21 cellular contexts compared by ENCODE assay signal in genomic region chr19:5296021-5296420, GRCh38. TPM values are rescaled to one million over a fixed set of nuclear protein-coding genes. Genes with fewer than 3 reads are reported as not detected.
A peak's percentile ranks its signal among the peaks of the same experiment; 100 is the strongest.
DNase-seq lines count a peak whose midpoint lies in the region; ATAC-seq, FAIRE-seq and TF ChIP-seq lines count a peak whose summit lies in the region.
"Had no signal": no experiment of that assay in that cellular context is flagged by ENCODE, and none has a peak within 500 bp of the region (broad histone marks: within the 10 kb centered on the region; RNA-seq: fewer than 3 reads in every experiment).

No MANE protein-coding gene starts in this region.

- H4K20me1 ChIP-seq in astrocyte (ENCODE audit: insufficient read depth, low read length) = peaks cover 69% of the 10 kb centered on the region
- H4K20me1 ChIP-seq in osteoblast (ENCODE audit: insufficient read depth, low read length) = peaks cover 15% of the 10 kb centered on the region

- H3K27ac ChIP-seq in astrocyte (ENCODE audit: low read depth, low read length) = no peak overlapping the region
- H3K27ac ChIP-seq in osteoblast (ENCODE audit: low read depth, low read length) = no peak overlapping the region
- H3K27ac ChIP-seq in CD8-positive, alpha-beta memory T cell (ENCODE audit: low read depth, low read length) = no peak overlapping the region

- peaks cover 16% of the 10 kb centered on the region for H3K79me2 ChIP-seq in astrocyte (ENCODE audit: insufficient read depth, low read length)
- H3K79me2 ChIP-seq in osteoblast (ENCODE audit: insufficient read depth, low read length) = peaks cover 16% of the 10 kb centered on the region

- no peak for ATAC-seq in HG03039 (IDR thresholded peaks at IDR 0.05; ENCODE audit: unreplicated experiment)
- no peak for ATAC-seq in HG02840 (IDR thresholded peaks at IDR 0.05; ENCODE audit: low FRiP score, unreplicated experiment)
- ATAC-seq: GM23338 had no signal

- CTCF ChIA-PET in CD8-positive, alpha-beta memory T cell (lab: Charles Lee) = no interaction called here

- no peak for DNase-seq in astrocyte (ENCODE audit: low read depth)
- peak; percentile 85 for DNase-seq in osteoblast (ENCODE audit: insufficient read length, low spot score, missing footprints)
- no peak for DNase-seq in stimulated activated CD4-positive, alpha-beta T cell treated with anti-CD3 and anti-CD28 coated beads, Interleukin-4, amount 100 ng/mL, for 4 hours
- no peak for DNase-seq in CD8-positive, alpha-beta memory T cell
- DNase-seq: ACHN; BE2C; C1 segment of cervical spinal cord; CD4-positive, CD25-positive, alpha-beta regulatory T cell; DMS153; DMS79; GDM1; H9; KBM-7 had no signal

- no peak overlapping the region for H2AFZ ChIP-seq in astrocyte (ENCODE audit: low read depth, low read length)
- H2AFZ ChIP-seq in osteoblast (ENCODE audit: low read length) = no peak overlapping the region
- H2AFZ ChIP-seq: GM23338 had no signal

- H3K4me2 ChIP-seq in astrocyte (ENCODE audit: low read length) = no peak overlapping the region
- H3K4me2 ChIP-seq in osteoblast (ENCODE audit: insufficient read depth, low read length) = no peak overlapping the region
- H3K4me2 ChIP-seq: GM23338 had no signal

- H3K36me3 ChIP-seq in astrocyte (ENCODE audit: insufficient read depth, low read length) (no peaks in the 10 kb centered on the region), osteoblast (ENCODE audit: insufficient read depth, low read length) (no peaks in the 10 kb centered on the region)
- no peaks in the 10 kb centered on the region for H3K36me3 ChIP-seq in CD8-positive, alpha-beta memory T cell (ENCODE audit: insufficient read depth, low read length)
- H3K36me3 ChIP-seq: BE2C had no signal

- peaks cover 3% of the 10 kb centered on the region for H3K9me3 Mint-ChIP-seq in astrocyte (ENCODE audit: unreplicated experiment)
- H3K9me3 Mint-ChIP-seq in brain = peaks cover 0 to 32% (median 7%) of the 10 kb centered on the region in 5 experiments
- peaks cover 3% of the 10 kb centered on the region for H3K9me3 Mint-ChIP-seq in nephron
- peaks cover 0 to 7% (median 2%) of the 10 kb centered on the region in 5 donors for H3K9me3 Mint-ChIP-seq in CD8-positive, alpha-beta memory T cell
- H3K9me3 Mint-ChIP-seq: GM23338, H9 had no signal

- FAIRE-seq in astrocyte (lab: Jason Lieb, UNC) = no peak
- FAIRE-seq: A204.1, GM12892, GM18507 had no signal

- peak overlapping the region; percentile 54 for H3K4me3 Mint-ChIP-seq in astrocyte (ENCODE audit: unreplicated experiment)
- peak overlapping the region; percentile 37 to 72 (median 48) for H3K4me3 Mint-ChIP-seq in brain
- H3K4me3 Mint-ChIP-seq in nephron = peak overlapping the region; percentile 62 to 83 (median 63)
- peak overlapping the region in 1 of 7 donors; percentile 60 for H3K4me3 Mint-ChIP-seq in CD8-positive, alpha-beta memory T cell

- H3K27me3 ChIP-seq in astrocyte (ENCODE audit: insufficient read depth, low read length) = no peaks in the 10 kb centered on the region
- H3K27me3 ChIP-seq in osteoblast (ENCODE audit: insufficient read depth, low read length) = no peaks in the 10 kb centered on the region
- H3K27me3 ChIP-seq in CD8-positive, alpha-beta memory T cell (ENCODE audit: insufficient read depth, low read length, poor library complexity, severe bottlenecking) = peaks cover 7% of the 10 kb centered on the region
- H3K27me3 ChIP-seq: BE2C had no signal

- no peak overlapping the region for H3K9ac ChIP-seq in astrocyte (ENCODE audit: low read length)

- TF ChIP-seq CTCF in astrocyte (IDR thresholded peaks at IDR 0.05; ENCODE audit: insufficient read depth, low read depth, low read length) = no peak
- no peak for TF ChIP-seq CTCF in brain (conservative IDR thresholded peaks at IDR 0.05)
- no peak for TF ChIP-seq CTCF in nephron (IDR thresholded peaks at IDR 0.05; ENCODE audit: unreplicated experiment in 3 of 3)
- no peak for TF ChIP-seq CTCF in osteoblast (IDR thresholded peaks at IDR 0.05; ENCODE audit: extremely low read depth, low read depth, low read length)

- H3K27ac Mint-ChIP-seq in astrocyte (ENCODE audit: unreplicated experiment) = no peak overlapping the region
- peak overlapping the region in 1 of 5 experiments; percentile 72 for H3K27ac Mint-ChIP-seq in brain
- no peak overlapping the region for H3K27ac Mint-ChIP-seq in nephron
- H3K27ac Mint-ChIP-seq in CD8-positive, alpha-beta memory T cell = peak overlapping the region in 1 of 8 donors; percentile 79
- H3K27ac Mint-ChIP-seq: CD4-positive, CD25-positive, alpha-beta regulatory T cell; GM23338 had no signal

- H3K27me3 Mint-ChIP-seq in astrocyte (ENCODE audit: low read depth, unreplicated experiment) (peaks cover 7% of the 10 kb centered on the region), brain (no peaks in the 10 kb centered on the region), nephron (ENCODE audit: low read depth) (no peaks in the 10 kb centered on the region)
- H3K27me3 Mint-ChIP-seq in CD8-positive, alpha-beta memory T cell = peaks cover 15 to 32% of the 10 kb centered on the region in 2 donors

- H3K36me3 Mint-ChIP-seq in astrocyte (ENCODE audit: low read depth, unreplicated experiment) (no peaks in the 10 kb centered on the region), brain (peaks cover 41% of the 10 kb centered on the region), nephron (ENCODE audit: low read depth) (no peaks in the 10 kb centered on the region)
- peaks cover 0 to 4% (median 0%) of the 10 kb centered on the region in 3 donors for H3K36me3 Mint-ChIP-seq in CD8-positive, alpha-beta memory T cell
- H3K36me3 Mint-ChIP-seq: CD4-positive, CD25-positive, alpha-beta regulatory T cell had no signal

- POLR2A ChIA-PET in CD8-positive, alpha-beta memory T cell (lab: Charles Lee) = no interaction called here

- no peaks in the 10 kb centered on the region for H3K4me1 Mint-ChIP-seq in astrocyte (ENCODE audit: low read depth, unreplicated experiment)
- H3K4me1 Mint-ChIP-seq in brain = peaks cover 30% of the 10 kb centered on the region
- peaks cover 10% of the 10 kb centered on the region for H3K4me1 Mint-ChIP-seq in nephron
- peaks cover 9 to 13% (median 13%) of the 10 kb centered on the region in 3 donors for H3K4me1 Mint-ChIP-seq in CD8-positive, alpha-beta memory T cell

- H3K4me1 ChIP-seq in astrocyte (ENCODE audit: insufficient read depth, low read length) (peaks cover 14% of the 10 kb centered on the region), osteoblast (ENCODE audit: insufficient read depth, low read length) (peaks cover 21% of the 10 kb centered on the region)
- H3K4me1 ChIP-seq in CD8-positive, alpha-beta memory T cell (ENCODE audit: insufficient read depth, low read length) = peaks cover 12% of the 10 kb centered on the region
- H3K4me1 ChIP-seq: BE2C had no signal

- no peaks in the 10 kb centered on the region for H3K9me3 ChIP-seq in astrocyte (ENCODE audit: insufficient read depth, low read depth, low read length)
- no peaks in the 10 kb centered on the region for H3K9me3 ChIP-seq in osteoblast (ENCODE audit: low read depth, low read length)
- no peaks in the 10 kb centered on the region for H3K9me3 ChIP-seq in CD8-positive, alpha-beta memory T cell (ENCODE audit: low read length)
- H3K9me3 ChIP-seq: BE2C had no signal

- no peak overlapping the region for H3K4me3 ChIP-seq in astrocyte (ENCODE audit: insufficient read depth, low read depth, low read length)
- H3K4me3 ChIP-seq in osteoblast (ENCODE audit: insufficient read depth, low read length) = no peak overlapping the region
- H3K4me3 ChIP-seq in CD8-positive, alpha-beta memory T cell (ENCODE audit: low read length) = no peak overlapping the region
- H3K4me3 ChIP-seq: GM23338 had no signal

RNA-seq across cellular contexts. Expression of gene PTPRS, which starts 44.6 kb away (rescaled TPM):
- 125 and 142 TPM in 2 replicates for total RNA-seq in astrocyte
- polyA plus RNA-seq in brain (ENCODE audit: insufficient read depth, low read depth, low replicate concordance) = 52.5 TPM
- total RNA-seq in osteoblast = 218 and 227 TPM in 2 replicates
- under 1 TPM; 0.22 to 0.31 TPM for total RNA-seq in CD8-positive, alpha-beta memory T cell
- polyA plus RNA-seq in CD8-positive, alpha-beta memory T cell = 0.30 TPM

Comparison
In these comparisons a context has a peak if more than half of its experiments do, and no peak if none do; other contexts are left out.
1. RNA of gene PTPRS, which starts 44.6 kb away (total RNA-seq): 218 to 227 TPM in osteoblast and 125 to 142 TPM in astrocyte; 0.22 to 0.31 TPM in CD8-positive, alpha-beta memory T cell; every median in the first group is over 10 times any median in the second.